2 cellular contexts compared by ENCODE assay signal in genomic region chr2:224417361-224417729, GRCh38.
TF ChIP-seq lines count a peak whose summit lies in the region.

No MANE protein-coding gene starts in this region.

TF ChIP-seq in HepG2, 621 proteins besides CTCF, POLR2A, EP300 and RAD21:
- TF ChIP-seq NCOA1 (CRISPR knock-in tag; IDR thresholded peaks at IDR 0.05): no peak
- TF ChIP-seq SMARCC2 (IDR thresholded peaks at IDR 0.05): no peak
- TF ChIP-seq ZNF563 (CRISPR knock-in tag; IDR thresholded peaks at IDR 0.05): no peak
- TF ChIP-seq MED13 (CRISPR knock-in tag; IDR thresholded peaks at IDR 0.05): no peak
- TF ChIP-seq ZNF547 (CRISPR knock-in tag; IDR thresholded peaks at IDR 0.05): no peak
- TF ChIP-seq SRSF9 (IDR thresholded peaks at IDR 0.05; ENCODE audit: borderline replicate concordance, insufficient read depth, low read depth, low read length, poor library complexity, severe bottlenecking): no peak
- TF ChIP-seq FOXO1 (CRISPR knock-in tag; IDR thresholded peaks at IDR 0.05): no peak
- no peak for TF ChIP-seq KLF11 (CRISPR knock-in tag; IDR thresholded peaks at IDR 0.05)
- TF ChIP-seq ZNF652 (CRISPR knock-in tag; IDR thresholded peaks at IDR 0.05; ENCODE audit: borderline replicate concordance, low read depth): peak; percentile 72; the same call in 1 of the 2 replicates
- TF ChIP-seq TCF7 (IDR thresholded peaks at IDR 0.05; ENCODE audit: low read depth): peak; percentile 54; the same call in 1 of the 2 replicates
- no peak for TF ChIP-seq NRL (CRISPR knock-in tag; IDR thresholded peaks at IDR 0.05; ENCODE audit: borderline replicate concordance)
- TF ChIP-seq ZBTB49 (CRISPR knock-in tag; IDR thresholded peaks at IDR 0.05; ENCODE audit: borderline replicate concordance): no peak
- no peak for TF ChIP-seq ARNT2 (CRISPR knock-in tag; IDR thresholded peaks at IDR 0.05; ENCODE audit: low read depth)
- no peak for TF ChIP-seq SOX13 (IDR thresholded peaks at IDR 0.05)
- peak in 1 of 2 experiments; percentile 10; a peak in 1 of 4 replicates for TF ChIP-seq SOX13 (CRISPR knock-in tag; conservative IDR thresholded peaks at IDR 0.05 in 1 of 2, IDR thresholded peaks at IDR 0.05 in 1 of 2)
- TF ChIP-seq RELA (CRISPR knock-in tag; IDR thresholded peaks at IDR 0.05): no peak
- TF ChIP-seq FOXP1 (IDR thresholded peaks at IDR 0.05): no peak
- peak; percentile 16; the same call in 1 of the 2 replicates for TF ChIP-seq FOXP1 (CRISPR knock-in tag; IDR thresholded peaks at IDR 0.05)
- no peak for TF ChIP-seq KLF9 (CRISPR knock-in tag; IDR thresholded peaks at IDR 0.05; ENCODE audit: low read depth)
- TF ChIP-seq MED8 (CRISPR knock-in tag; IDR thresholded peaks at IDR 0.05; ENCODE audit: insufficient replicate concordance): no peak
- TF ChIP-seq SOX5 (CRISPR knock-in tag; IDR thresholded peaks at IDR 0.05; ENCODE audit: borderline replicate concordance): peak; percentile 75
- TF ChIP-seq POLR2AphosphoS5 (IDR thresholded peaks at IDR 0.05; ENCODE audit: low read depth, low read length): no peak

TF ChIP-seq in SK-N-SH treated with all-trans-retinoic acid at 6 μM for 48 hours, 23 proteins besides CTCF, POLR2A, EP300 and RAD21:
- TF ChIP-seq BACH2 (CRISPR knock-in tag; IDR thresholded peaks at IDR 0.05; ENCODE audit: borderline replicate concordance): no peak
- no peak for TF ChIP-seq OSR1 (CRISPR knock-in tag; IDR thresholded peaks at IDR 0.05)
- TF ChIP-seq ZNF70 (CRISPR knock-in tag; IDR thresholded peaks at IDR 0.05): no peak
- TF ChIP-seq ZC3H10 (CRISPR knock-in tag; IDR thresholded peaks at IDR 0.05): no peak
- TF ChIP-seq RARB (CRISPR knock-in tag; IDR thresholded peaks at IDR 0.05): no peak
- TF ChIP-seq GLIS3 (CRISPR knock-in tag; IDR thresholded peaks at IDR 0.05): no peak
- TF ChIP-seq SNAI2 (CRISPR knock-in tag; IDR thresholded peaks at IDR 0.05): no peak
- no peak for TF ChIP-seq ISL1 (CRISPR knock-in tag; IDR thresholded peaks at IDR 0.05)
- no peak for TF ChIP-seq TOX (CRISPR knock-in tag; IDR thresholded peaks at IDR 0.05; ENCODE audit: borderline replicate concordance)
- no peak for TF ChIP-seq PPARA (CRISPR knock-in tag; IDR thresholded peaks at IDR 0.05; ENCODE audit: borderline replicate concordance)
- no peak for TF ChIP-seq ZFP3 (CRISPR knock-in tag; IDR thresholded peaks at IDR 0.05)
- no peak for TF ChIP-seq CSDC2 (CRISPR knock-in tag; IDR thresholded peaks at IDR 0.05)
- no peak for TF ChIP-seq TCF4 (CRISPR knock-in tag; IDR thresholded peaks at IDR 0.05; ENCODE audit: borderline replicate concordance)
- no peak for TF ChIP-seq ARNTL (CRISPR knock-in tag; IDR thresholded peaks at IDR 0.05; ENCODE audit: borderline replicate concordance, low read depth)
- TF ChIP-seq CSRNP3 (CRISPR knock-in tag; IDR thresholded peaks at IDR 0.05): no peak
- no peak for TF ChIP-seq TSHZ2 (CRISPR knock-in tag; IDR thresholded peaks at IDR 0.05)
- no peak for TF ChIP-seq ZNF565 (CRISPR knock-in tag; conservative IDR thresholded peaks at IDR 0.05; ENCODE audit: low read depth)
- no peak for TF ChIP-seq POU6F1 (CRISPR knock-in tag; IDR thresholded peaks at IDR 0.05; ENCODE audit: borderline replicate concordance, low read depth)
- no peak for TF ChIP-seq CREB5 (CRISPR knock-in tag; IDR thresholded peaks at IDR 0.05; ENCODE audit: low read depth)
